ENCODE assay signal across 13 cellular contexts in the genomic region with DNA sequence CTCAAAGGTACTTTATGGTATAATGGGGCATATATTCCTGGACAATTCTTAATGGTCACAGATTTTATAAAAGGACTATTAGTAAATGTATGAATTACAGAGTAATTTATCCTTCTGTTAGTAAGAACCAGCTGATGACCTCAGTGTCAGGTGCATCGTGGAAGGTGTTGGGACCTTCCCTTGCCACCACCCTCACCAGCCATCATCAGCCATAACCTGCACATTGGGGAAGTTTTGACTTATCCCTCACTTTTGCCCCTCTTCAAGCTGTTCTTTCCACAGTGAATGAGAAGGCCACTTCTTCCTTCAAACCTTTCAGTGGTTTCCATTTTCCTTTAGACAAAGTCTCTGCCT. TPM values are rescaled to one million over a fixed set of nuclear protein-coding genes. Genes with fewer than 3 reads are reported as not detected.
DNase-seq lines count a peak whose midpoint lies in the region; ATAC-seq and TF ChIP-seq lines count a peak whose summit lies in the region.
"Had no signal": no experiment of that assay in that cellular context is flagged by ENCODE, and none has a peak within 500 bp of the region (broad histone marks: within the 10 kb centered on the region; RNA-seq: fewer than 3 reads in every experiment).

No MANE protein-coding gene starts in this region.

- H3K27me3 Mint-ChIP-seq in activated CD4-positive, alpha-beta T cell treated with anti-CD3 and anti-CD28 coated beads for 36 hours = no peaks in the 10 kb centered on the region
- H3K27me3 Mint-ChIP-seq in activated CD8-positive, alpha-beta T cell treated with anti-CD3 and anti-CD28 coated beads for 36 hours = no peaks in the 10 kb centered on the region
- no peaks in the 10 kb centered on the region for H3K27me3 Mint-ChIP-seq in natural killer cell treated with Interleukin-12 subunit alpha and Interleukin-12 subunit beta and Interleukin-15 and Interleukin-18, amount 100 ng/mL, for 72 hours

- no peak for ATAC-seq in activated CD4-positive, alpha-beta T cell treated with anti-CD3 and anti-CD28 coated beads for 36 hours
- ATAC-seq in GM21447 (IDR thresholded peaks at IDR 0.05; ENCODE audit: unreplicated experiment) = peak; percentile 38
- peak; percentile 11 for ATAC-seq in activated CD8-positive, alpha-beta T cell treated with anti-CD3 and anti-CD28 coated beads for 36 hours
- ATAC-seq in natural killer cell treated with Interleukin-12 subunit alpha and Interleukin-12 subunit beta and Interleukin-15 and Interleukin-18, amount 100 ng/mL, for 72 hours = no peak
- no peak for ATAC-seq in HG03039 (IDR thresholded peaks at IDR 0.05; ENCODE audit: unreplicated experiment)
- no peak for ATAC-seq in HG02571 (IDR thresholded peaks at IDR 0.05; ENCODE audit: unreplicated experiment)
- ATAC-seq: sciatic nerve had no signal

- peak overlapping the region; percentile 82 for H3K27ac Mint-ChIP-seq in activated CD4-positive, alpha-beta T cell treated with anti-CD3 and anti-CD28 coated beads for 36 hours
- H3K27ac Mint-ChIP-seq in activated CD8-positive, alpha-beta T cell treated with anti-CD3 and anti-CD28 coated beads for 36 hours = peak overlapping the region; percentile 88
- H3K27ac Mint-ChIP-seq in natural killer cell treated with Interleukin-12 subunit alpha and Interleukin-12 subunit beta and Interleukin-15 and Interleukin-18, amount 100 ng/mL, for 72 hours = peak overlapping the region; percentile 79 to 92
- H3K27ac Mint-ChIP-seq: nephron had no signal

- intact Hi-C loops in activated CD4-positive, alpha-beta T cell treated with anti-CD3 and anti-CD28 coated beads for 36 hours (cut with DNase I, micrococcal nuclease) = loop anchor here (1.0 kb wide), 3 partner anchors 26 to 189 kb away; a partner anchor contains a TSS
- intact Hi-C loops in activated CD8-positive, alpha-beta T cell treated with anti-CD3 and anti-CD28 coated beads for 36 hours (cut with micrococcal nuclease) = loop anchor here (5.0 kb wide), 1 partner anchor 36 kb away; no protein-coding TSS in a partner anchor
- intact Hi-C loops in esophagus muscularis mucosa (cut with DNase I) = no loop called here

- H3K36me3 Mint-ChIP-seq in activated CD4-positive, alpha-beta T cell treated with anti-CD3 and anti-CD28 coated beads for 36 hours (ENCODE audit: low read depth) = peaks cover 87% of the 10 kb centered on the region
- peaks cover 86% of the 10 kb centered on the region for H3K36me3 Mint-ChIP-seq in activated CD8-positive, alpha-beta T cell treated with anti-CD3 and anti-CD28 coated beads for 36 hours (ENCODE audit: low read depth)
- H3K36me3 Mint-ChIP-seq in natural killer cell treated with Interleukin-12 subunit alpha and Interleukin-12 subunit beta and Interleukin-15 and Interleukin-18, amount 100 ng/mL, for 72 hours = peaks cover 45% of the 10 kb centered on the region

- no peaks in the 10 kb centered on the region for H3K36me3 ChIP-seq in esophagus muscularis mucosa
- H3K36me3 ChIP-seq: SJCRH30 had no signal

- peaks cover 0 to 28% (median 3%) of the 10 kb centered on the region in 4 donors for H3K27me3 ChIP-seq in esophagus muscularis mucosa

- peak overlapping the region; percentile 4 for H3K4me3 Mint-ChIP-seq in activated CD4-positive, alpha-beta T cell treated with anti-CD3 and anti-CD28 coated beads for 36 hours
- H3K4me3 Mint-ChIP-seq in activated CD8-positive, alpha-beta T cell treated with anti-CD3 and anti-CD28 coated beads for 36 hours = no peak overlapping the region
- H3K4me3 Mint-ChIP-seq in natural killer cell treated with Interleukin-12 subunit alpha and Interleukin-12 subunit beta and Interleukin-15 and Interleukin-18, amount 100 ng/mL, for 72 hours = peak overlapping the region; percentile 58
- H3K4me3 Mint-ChIP-seq: nephron had no signal

- peaks cover 0 to 7% (median 1%) of the 10 kb centered on the region in 4 donors for H3K4me1 ChIP-seq in esophagus muscularis mucosa
- H3K4me1 ChIP-seq: Caco-2, SJCRH30 had no signal

- H3K9me3 ChIP-seq in esophagus muscularis mucosa = no peaks in the 10 kb centered on the region
- H3K9me3 ChIP-seq: Caco-2, SJCRH30 had no signal

- TF ChIP-seq POLR2A in esophagus muscularis mucosa (IDR thresholded peaks at IDR 0.05; ENCODE audit: low read depth) = no peak

- no peaks in the 10 kb centered on the region for H3K9me3 Mint-ChIP-seq in activated CD4-positive, alpha-beta T cell treated with anti-CD3 and anti-CD28 coated beads for 36 hours (ENCODE audit: low read depth)
- H3K9me3 Mint-ChIP-seq in activated CD8-positive, alpha-beta T cell treated with anti-CD3 and anti-CD28 coated beads for 36 hours = no peaks in the 10 kb centered on the region
- H3K9me3 Mint-ChIP-seq in natural killer cell treated with Interleukin-12 subunit alpha and Interleukin-12 subunit beta and Interleukin-15 and Interleukin-18, amount 100 ng/mL, for 72 hours = no peaks in the 10 kb centered on the region
- H3K9me3 Mint-ChIP-seq: nephron had no signal

- TF ChIP-seq EP300 in esophagus muscularis mucosa (IDR thresholded peaks at IDR 0.05) = no peak

- H3K4me3 ChIP-seq in esophagus muscularis mucosa = no peak overlapping the region
- H3K4me3 ChIP-seq: SJCRH30 had no signal

- H3K27ac ChIP-seq in esophagus muscularis mucosa (replicated peaks in 1 of 4) = no peak overlapping the region
- H3K27ac ChIP-seq: SJCRH30 had no signal

- DNase-seq in activated CD4-positive, alpha-beta T cell treated with anti-CD3 and anti-CD28 coated beads for 36 hours = no peak
- no peak for DNase-seq in activated CD4-positive, alpha-beta T cell treated with anti-CD3 and anti-CD28 coated beads for 48 hours
- peak; percentile 67 for DNase-seq in activated CD8-positive, alpha-beta T cell treated with anti-CD3 and anti-CD28 coated beads for 36 hours
- DNase-seq in natural killer cell treated with Interleukin-12 subunit alpha and Interleukin-12 subunit beta and Interleukin-15 and Interleukin-18, amount 100 ng/mL, for 72 hours (ENCODE audit: low spot score) = no peak
- no peak for DNase-seq in esophagus muscularis mucosa (ENCODE audit: extremely low spot score)
- DNase-seq: Caco-2, GDM1, SJCRH30 had no signal

- CTCF ChIA-PET in activated CD4-positive, alpha-beta T cell treated with anti-CD3 and anti-CD28 coated beads for 36 hours (lab: Charles Lee) = interaction anchor here (0.6 to 1.6 kb wide), 11 partner anchors 9 to 299 kb away, joined by 3 to 5 read pairs (median 3); no protein-coding TSS in a partner anchor
- CTCF ChIA-PET in activated CD8-positive, alpha-beta T cell treated with anti-CD3 and anti-CD28 coated beads for 36 hours (lab: Charles Lee) = interaction anchor here (1.4 to 3.3 kb wide), 4 partner anchors 10 to 192 kb away, joined by 5 to 10 read pairs (median 8); no protein-coding TSS in a partner anchor

- 79% methylated on average over 1 of the region's 1 CpG for WGBS in esophagus muscularis mucosa

- peaks cover 80% of the 10 kb centered on the region for H3K4me1 Mint-ChIP-seq in activated CD4-positive, alpha-beta T cell treated with anti-CD3 and anti-CD28 coated beads for 36 hours
- H3K4me1 Mint-ChIP-seq in activated CD8-positive, alpha-beta T cell treated with anti-CD3 and anti-CD28 coated beads for 36 hours (ENCODE audit: low read depth) = peaks cover 81% of the 10 kb centered on the region
- peaks cover 50 to 60% of the 10 kb centered on the region in 2 donors for H3K4me1 Mint-ChIP-seq in natural killer cell treated with Interleukin-12 subunit alpha and Interleukin-12 subunit beta and Interleukin-15 and Interleukin-18, amount 100 ng/mL, for 72 hours (ENCODE audit: low read depth in 2 of 2)
- H3K4me1 Mint-ChIP-seq: nephron had no signal

- POLR2A ChIA-PET in activated CD4-positive, alpha-beta T cell treated with anti-CD3 and anti-CD28 coated beads for 36 hours (lab: Charles Lee) = interaction anchor here (1.0 kb wide), 2 partner anchors 26 to 50 kb away, joined by 3 read pairs; no protein-coding TSS in a partner anchor
- POLR2A ChIA-PET in activated CD8-positive, alpha-beta T cell treated with anti-CD3 and anti-CD28 coated beads for 36 hours (lab: Charles Lee) = interaction anchor here (0.8 to 3.2 kb wide), 14 partner anchors 9 to 248 kb away, joined by 3 to 11 read pairs (median 4); no protein-coding TSS in a partner anchor

- TF ChIP-seq CTCF in activated CD8-positive, alpha-beta T cell treated with anti-CD3 and anti-CD28 coated beads for 36 hours (IDR thresholded peaks at IDR 0.05) = no peak
- TF ChIP-seq CTCF in esophagus muscularis mucosa (IDR thresholded peaks at IDR 0.05) = no peak

RNA-seq across cellular contexts. Expression of a gene that starts 52.2 kb away (rescaled TPM):
- 10 to 100 TPM; 46.9 to 49.3 TPM for total RNA-seq in activated CD4-positive, alpha-beta T cell treated with anti-CD3 and anti-CD28 coated beads for 36 hours
- total RNA-seq in activated CD8-positive, alpha-beta T cell treated with anti-CD3 and anti-CD28 coated beads for 36 hours = 10 to 100 TPM; 46.8 to 47.2 TPM
- total RNA-seq in natural killer cell treated with Interleukin-12 subunit alpha and Interleukin-12 subunit beta and Interleukin-15 and Interleukin-18, amount 100 ng/mL, for 72 hours = 10 to 100 TPM; 28.7 to 41.1 TPM
- 1 to 10 TPM; 3.3 to 6.1 (median 4.5) TPM for total RNA-seq in esophagus muscularis mucosa

Comparison
In these comparisons a context has a peak if more than half of its experiments do, and no peak if none do; other contexts are left out.
1. ATAC-seq: peak in GM21447 (single experiment) and activated CD8-positive, alpha-beta T cell treated with anti-CD3 and anti-CD28 coated beads for 36 hours (single experiment); none in activated CD4-positive, alpha-beta T cell treated with anti-CD3 and anti-CD28 coated beads for 36 hours (single experiment), natural killer cell treated with Interleukin-12 subunit alpha and Interleukin-12 subunit beta and Interleukin-15 and Interleukin-18, amount 100 ng/mL, for 72 hours (0 of 2), HG03039 (single experiment) and HG02571 (single experiment).
2. RNA of a gene that starts 52.2 kb away (total RNA-seq): 46.9 to 49.3 TPM in activated CD4-positive, alpha-beta T cell treated with anti-CD3 and anti-CD28 coated beads for 36 hours, 46.8 to 47.2 TPM in activated CD8-positive, alpha-beta T cell treated with anti-CD3 and anti-CD28 coated beads for 36 hours and 28.7 to 41.1 TPM in natural killer cell treated with Interleukin-12 subunit alpha and Interleukin-12 subunit beta and Interleukin-15 and Interleukin-18, amount 100 ng/mL, for 72 hours; 3.3 to 6.1 TPM in esophagus muscularis mucosa; every median in the first group is over 4 times any median in the second.
3. Peak in every context shown above with its lines, with median percentiles within 50 percentile points of each other: H3K27ac Mint-ChIP-seq.